ENCODE assay signal across 8 cellular contexts in the genomic region with DNA sequence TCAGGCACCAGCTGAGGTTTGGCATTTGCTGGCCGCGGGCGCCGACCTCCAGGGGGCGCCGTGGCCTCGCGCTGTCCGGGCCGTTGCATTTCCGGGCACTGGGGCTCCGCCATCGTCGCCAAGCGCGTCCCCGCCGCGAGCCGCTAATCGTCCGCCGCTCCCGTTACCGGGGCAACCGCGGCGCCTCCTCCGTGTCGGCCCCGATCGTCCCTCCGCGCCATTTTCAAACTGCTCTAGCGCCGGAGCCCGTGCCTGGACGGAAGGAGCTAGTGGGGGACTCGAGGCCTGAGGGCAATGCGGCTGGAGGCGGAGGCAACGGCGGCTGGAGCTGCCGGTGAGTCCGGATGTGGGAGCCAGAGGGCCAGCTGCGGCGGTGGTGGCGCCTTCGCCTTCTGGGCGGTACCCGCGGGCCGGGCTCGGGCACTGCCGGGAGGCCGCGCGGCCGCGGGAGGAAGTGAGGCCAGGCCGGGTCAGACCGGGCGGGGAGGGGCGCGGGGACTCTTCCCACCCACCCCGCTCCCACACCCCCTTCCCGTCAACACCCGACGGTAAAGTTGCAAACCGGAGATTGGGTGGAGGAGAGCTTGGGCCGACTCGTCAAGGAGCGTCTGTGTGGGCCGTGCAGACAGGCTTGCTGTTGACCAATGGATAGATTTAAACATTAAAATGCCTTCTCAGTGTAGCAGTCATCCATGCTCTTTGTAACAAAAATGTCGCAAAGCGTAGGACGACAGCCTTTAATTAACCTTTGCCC. TPM values are rescaled to one million over a fixed set of nuclear protein-coding genes. Genes with fewer than 3 reads are reported as not detected.
A peak's percentile ranks its signal among the peaks of the same experiment; 100 is the strongest.
DNase-seq lines count a peak whose midpoint lies in the region; TF ChIP-seq lines count a peak whose summit lies in the region.

A gene with protein sequence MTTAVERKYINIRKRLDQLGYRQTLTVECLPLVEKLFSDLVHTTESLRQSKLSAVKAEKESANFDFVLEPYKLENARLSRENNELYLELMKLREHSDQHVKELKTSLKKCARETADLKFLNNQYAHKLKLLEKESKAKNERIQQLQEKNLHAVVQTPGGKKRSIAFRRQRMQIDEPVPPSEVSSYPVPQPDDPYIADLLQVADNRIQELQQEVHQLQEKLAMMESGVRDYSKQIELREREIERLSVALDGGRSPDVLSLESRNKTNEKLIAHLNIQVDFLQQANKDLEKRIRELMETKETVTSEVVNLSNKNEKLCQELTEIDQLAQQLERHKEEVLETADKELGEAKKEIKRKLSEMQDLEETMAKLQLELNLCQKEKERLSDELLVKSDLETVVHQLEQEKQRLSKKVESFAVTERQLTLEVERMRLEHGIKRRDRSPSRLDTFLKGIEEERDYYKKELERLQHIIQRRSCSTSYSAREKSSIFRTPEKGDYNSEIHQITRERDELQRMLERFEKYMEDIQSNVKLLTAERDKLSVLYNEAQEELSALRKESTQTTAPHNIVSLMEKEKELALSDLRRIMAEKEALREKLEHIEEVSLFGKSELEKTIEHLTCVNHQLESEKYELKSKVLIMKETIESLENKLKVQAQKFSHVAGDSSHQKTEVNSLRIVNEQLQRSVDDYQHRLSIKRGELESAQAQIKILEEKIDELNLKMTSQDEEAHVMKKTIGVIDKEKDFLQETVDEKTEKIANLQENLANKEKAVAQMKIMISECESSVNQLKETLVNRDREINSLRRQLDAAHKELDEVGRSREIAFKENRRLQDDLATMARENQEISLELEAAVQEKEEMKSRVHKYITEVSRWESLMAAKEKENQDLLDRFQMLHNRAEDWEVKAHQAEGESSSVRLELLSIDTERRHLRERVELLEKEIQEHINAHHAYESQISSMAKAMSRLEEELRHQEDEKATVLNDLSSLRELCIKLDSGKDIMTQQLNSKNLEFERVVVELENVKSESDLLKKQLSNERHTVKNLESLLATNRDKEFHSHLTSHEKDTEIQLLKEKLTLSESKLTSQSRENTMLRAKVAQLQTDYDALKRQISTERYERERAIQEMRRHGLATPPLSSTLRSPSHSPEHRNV (plus strand): TSS at position 220 of the 754 bp plus-strand sequence. CDS start 3,186 bp downstream, outside the sequence.

- no CpG with 5 or more reads among the region's 77 CpGs for WGBS in neuronal stem cell (ENCODE audit: extremely low coverage in 2 of 2, insufficient read length in 2 of 2, insufficient replicate concordance in 1 of 2), 2 donors

- peaks cover 4% of the 10 kb centered on the region; the same call in 1 of the 2 replicates for H3K36me3 Mint-ChIP-seq in HFFc6 (ENCODE audit: low read depth)

- H3K18ac ChIP-seq in neuronal stem cell (ENCODE audit: low read length) = peak within 1 kb of the TSS; percentile 96

- H2BK120ac ChIP-seq in neuronal stem cell (ENCODE audit: low read depth, low read length) = no peak within 1 kb of the TSS

- no peak within 1 kb of the TSS for H4K91ac ChIP-seq in neuronal stem cell (ENCODE audit: low read depth, low read length, poor library complexity)

- DNase-seq in GM10248 (ENCODE audit: extremely low spot score) (peak; percentile 92), HFFc6 (peak; percentile 93), MV-4-11 (lab: John Stamatoyannopoulos, UW) (peak; percentile 84), SJSA1 (ENCODE audit: low read depth in 1 of 2, low spot score in 2 of 2) (peak; percentile 91 to 97), foreskin melanocyte (peak; percentile 89), neuronal stem cell (ENCODE audit: low spot score) (peak; percentile 94)
- DNase-seq in activated naive CD4-positive, alpha-beta T cell (lab: John Stamatoyannopoulos, UW) = peak; percentile 80 to 89 (median 84)

- peak within 1 kb of the TSS; percentile 61 for H3K4me2 ChIP-seq in neuronal stem cell (ENCODE audit: insufficient read depth, low read length, poor library complexity, severe bottlenecking)

- H3K9me3 Mint-ChIP-seq in HFFc6 = no peaks in the 10 kb centered on the region

- peaks cover 34% of the 10 kb centered on the region for H3K4me1 ChIP-seq in SJSA1 (replicated peaks)
- H3K4me1 ChIP-seq in neuronal stem cell (ENCODE audit: control insufficient read depth in 2 of 2, insufficient read depth in 1 of 2, low read depth in 1 of 2, low read length in 2 of 2) = peaks cover 2 to 4% of the 10 kb centered on the region in 2 donors
- peaks cover 1 to 22% (median 18%) of the 10 kb centered on the region in 5 donors for H3K4me1 ChIP-seq in subcutaneous abdominal adipose tissue (ENCODE audit: control insufficient read depth in 5 of 5, insufficient read depth in 5 of 5, low read length in 5 of 5)

- no peaks in the 10 kb centered on the region for H3K27me3 Mint-ChIP-seq in HFFc6 (ENCODE audit: insufficient read depth)

- peak within 1 kb of the TSS; percentile 90 for H3K4me3 ChIP-seq in SJSA1
- H3K4me3 ChIP-seq in neuronal stem cell (ENCODE audit: low read length in 2 of 2) = peak within 1 kb of the TSS; percentile 66 to 92
- H3K4me3 ChIP-seq in subcutaneous abdominal adipose tissue (ENCODE audit: low read depth in 1 of 5, low read length in 5 of 5) = peak within 1 kb of the TSS; percentile 74 to 91 (median 83)

- CTCF ChIA-PET in GM10248 (lab: Yijun Ruan, JAX) = interaction anchor here (0.6 to 3.3 kb wide), 51 partner anchors 9 to 1058 kb away, joined by 3 to 53 read pairs (median 5); partner anchors contain the start of genes AASDH and REST

- no peak within 1 kb of the TSS for H4K8ac ChIP-seq in neuronal stem cell (ENCODE audit: low read depth, low read length)

- no peak within 1 kb of the TSS for H3K4ac ChIP-seq in neuronal stem cell (ENCODE audit: low read length)

- no peaks in the 10 kb centered on the region for H3K27me3 ChIP-seq in SJSA1 (replicated peaks)
- H3K27me3 ChIP-seq in neuronal stem cell (ENCODE audit: control insufficient read depth in 3 of 3, insufficient read depth in 3 of 3, low read depth in 1 of 3, low read length in 3 of 3) = peaks cover 0 to under 1% (median 0%) of the 10 kb centered on the region in 3 experiments
- no peaks in the 10 kb centered on the region for H3K27me3 ChIP-seq in subcutaneous abdominal adipose tissue (ENCODE audit: control insufficient read depth in 5 of 5, insufficient read depth in 4 of 5, low read length in 5 of 5)

- no peak within 1 kb of the TSS for H2BK15ac ChIP-seq in neuronal stem cell (ENCODE audit: low read length)

- peak within 1 kb of the TSS; percentile 91 for H3K4me3 Mint-ChIP-seq in HFFc6

- peak within 1 kb of the TSS; percentile 96 for H2BK5ac ChIP-seq in neuronal stem cell (ENCODE audit: low read length)

- H3K36me3 ChIP-seq in SJSA1 (peaks cover 35% of the 10 kb centered on the region), neuronal stem cell (replicated peaks in 1 of 2; ENCODE audit: control insufficient read depth in 2 of 2, insufficient read depth in 2 of 2, low read length in 2 of 2) (peaks cover 1 to 22% of the 10 kb centered on the region in 2 donors), subcutaneous abdominal adipose tissue (ENCODE audit: control insufficient read depth in 5 of 5, insufficient read depth in 5 of 5, low read length in 5 of 5) (peaks cover 0 to 5% (median 2%) of the 10 kb centered on the region in 5 donors)

- peak within 1 kb of the TSS; percentile 87 for H3K23ac ChIP-seq in neuronal stem cell (ENCODE audit: low read depth, low read length, poor library complexity)

- H3K79me1 ChIP-seq in neuronal stem cell (ENCODE audit: low read depth, low read length) = no peaks in the 10 kb centered on the region

- H3K27ac Mint-ChIP-seq in HFFc6 = peak within 1 kb of the TSS; percentile 97

- POLR2A ChIA-PET in GM10248 (lab: Yijun Ruan, JAX) = interaction anchor here (0.6 to 1.3 kb wide), 7 partner anchors 28 to 1029 kb away, joined by 3 read pairs; partner anchors contain the start of genes NOA1 and PAICS

- H3K4me1 Mint-ChIP-seq in HFFc6 (ENCODE audit: low read depth) = peaks cover 44% of the 10 kb centered on the region

- no peak within 1 kb of the TSS for H2BK12ac ChIP-seq in neuronal stem cell (ENCODE audit: low read length)

- peak within 1 kb of the TSS; percentile 97 for H2AFZ ChIP-seq in neuronal stem cell (ENCODE audit: low read length)

- H3K14ac ChIP-seq in neuronal stem cell (ENCODE audit: low read length) = peak within 1 kb of the TSS; percentile 73

- TF ChIP-seq CTCF in GM10248 (IDR thresholded peaks at IDR 0.05; ENCODE audit: control extremely low read depth, extremely low read depth, low read depth, missing control alignments) (peak; percentile 91), HFFc6 (IDR thresholded peaks at IDR 0.05) (peak; percentile 98)

- no peak within 1 kb of the TSS for H2AK5ac ChIP-seq in neuronal stem cell (ENCODE audit: low read depth, low read length)

- H3K27ac ChIP-seq in SJSA1 = peak within 1 kb of the TSS; percentile 100
- peak within 1 kb of the TSS; percentile 94 for H3K27ac ChIP-seq in neuronal stem cell (replicated peaks; ENCODE audit: low read length)
- H3K27ac ChIP-seq in subcutaneous abdominal adipose tissue (ENCODE audit: low read depth, low read length) = peak within 1 kb of the TSS; percentile 88

- H3K9ac ChIP-seq in neuronal stem cell (ENCODE audit: low read depth, low read length, poor library complexity) (peak within 1 kb of the TSS; percentile 89), subcutaneous abdominal adipose tissue (ENCODE audit: low read length in 5 of 5) (peak within 1 kb of the TSS; percentile 57 to 89 (median 82))

- H3K9me3 ChIP-seq in SJSA1 (replicated peaks) = no peaks in the 10 kb centered on the region
- H3K9me3 ChIP-seq in neuronal stem cell (replicated peaks in 1 of 2; ENCODE audit: control insufficient read depth in 2 of 2, insufficient read depth in 1 of 2, low read depth in 1 of 2, low read length in 2 of 2) = peaks cover 0 to 11% of the 10 kb centered on the region in 2 donors
- peaks cover 0 to 3% (median 0%) of the 10 kb centered on the region in 5 donors for H3K9me3 ChIP-seq in subcutaneous abdominal adipose tissue (ENCODE audit: control insufficient read depth in 5 of 5, low read length in 5 of 5)

RNA-seq across cellular contexts. Expression of the gene that starts here (rescaled TPM):
- total RNA-seq in HFFc6 (2021; fragmentation: NEBNext Ultra II Directional; extraction: Animal tissue kit (Norgen Biotek cat#: 25700)) = 1 to 10 TPM; 4.3 to 7.0 (median 6.3) TPM
- total RNA-seq in SJSA1 (2014; rRNA removed; shearing (Covaris generic)) = 11.5 and 14.0 TPM in 2 replicates
- 10.4 TPM for polyA plus RNA-seq in neuronal stem cell (2013, experiment 1 of 2)
- polyA plus RNA-seq in neuronal stem cell (2013, experiment 2 of 2) = 10.8 TPM

Comparison
In these comparisons a context has a peak if more than half of its experiments do, and no peak if none do; other contexts are left out.
1. Peak in every context shown above with its lines: DNase-seq, H3K4me3 ChIP-seq and H3K27ac ChIP-seq.